ENCODE assay signal across 11 cellular contexts in genomic region chr2:31255911-31256571, GRCh38. TPM values are rescaled to one million over a fixed set of nuclear protein-coding genes. Genes with fewer than 3 reads are reported as not detected.
DNase-seq lines count a peak whose midpoint lies in the region; ATAC-seq and TF ChIP-seq lines count a peak whose summit lies in the region.
"Had no signal": no experiment of that assay in that cellular context is flagged by ENCODE, and none has a peak within 500 bp of the region (broad histone marks: within the 10 kb centered on the region; RNA-seq: fewer than 3 reads in every experiment).

No MANE protein-coding gene starts in this region.

- in situ Hi-C loops in GM13977 (cut with MboI; ENCODE audit: low pct_unique_long_range_greater_than_20kb, low sequenced_read_pairs, unreplicated experiment) = no loop called here

- ATAC-seq in GM21529 (IDR thresholded peaks at IDR 0.05; ENCODE audit: unreplicated experiment) = peak; percentile 66
- ATAC-seq in HG03439 (IDR thresholded peaks at IDR 0.05; ENCODE audit: unreplicated experiment) = peak; percentile 67

- intact Hi-C loops in esophagus squamous epithelium (cut with DNase I) = no loop called here

- H3K4me1 ChIP-seq in esophagus squamous epithelium = peaks cover 29 to 73% (median 44%) of the 10 kb centered on the region in 3 donors
- H3K4me1 ChIP-seq: vagina had no signal

- H3K4me3 ChIP-seq in esophagus squamous epithelium = no peak overlapping the region
- H3K4me3 ChIP-seq: vagina had no signal

- TF ChIP-seq CTCF in GM13977 (IDR thresholded peaks at IDR 0.05; ENCODE audit: extremely low read depth, insufficient read depth, missing control alignments) (no peak), esophagus squamous epithelium (IDR thresholded peaks at IDR 0.05) (no peak)

- H3K27me3 ChIP-seq in esophagus squamous epithelium = no peaks in the 10 kb centered on the region
- H3K27me3 ChIP-seq: vagina had no signal

- H3K9me3 ChIP-seq in esophagus squamous epithelium = no peaks in the 10 kb centered on the region
- H3K9me3 ChIP-seq: vagina had no signal

- H3K36me3 ChIP-seq in esophagus squamous epithelium = peaks cover 0 to 29% (median 0%) of the 10 kb centered on the region in 3 donors
- H3K36me3 ChIP-seq: vagina had no signal

- peak overlapping the region; percentile 79 to 93 (median 88) for H3K27ac ChIP-seq in esophagus squamous epithelium
- H3K27ac ChIP-seq: vagina had no signal

- 55 to 56% methylated on average over 5 to 8 of the region's 11 CpGs for WGBS in esophagus squamous epithelium, 2 donors

- TF ChIP-seq POLR2A in esophagus squamous epithelium (IDR thresholded peaks at IDR 0.05) = no peak

- DNase-seq in GM13977 (ENCODE audit: low spot score) (peak; percentile 68), esophagus squamous epithelium (lab: John Stamatoyannopoulos, UW) (no peak), nucleus accumbens (lab: John Stamatoyannopoulos, UW) (no peak), 8988T (no peak), hippocampal formation (lab: John Stamatoyannopoulos, UW) (no peak)
- DNase-seq in stimulated activated CD4-positive, alpha-beta T cell treated with anti-CD3 and anti-CD28 coated beads, Interleukin-4, amount 100 ng/mL, for 4 hours = no peak
- DNase-seq: GDM1 had no signal

RNA-seq across cellular contexts. Expression of gene EHD3, which starts 22.1 kb away (rescaled TPM):
- total RNA-seq in esophagus squamous epithelium = 10 to 100 TPM; 22.6 to 54.5 (median 38.1) TPM

RNA-seq across cellular contexts. Expression of gene CAPN14, which starts 38.7 kb away (rescaled TPM):
- total RNA-seq in esophagus squamous epithelium = 100 to 1,000 TPM; 124 to 316 (median 198) TPM
- total RNA-seq: skeletal muscle tissue had no signal
